3 cellular contexts compared by ENCODE assay signal in the genomic region with DNA sequence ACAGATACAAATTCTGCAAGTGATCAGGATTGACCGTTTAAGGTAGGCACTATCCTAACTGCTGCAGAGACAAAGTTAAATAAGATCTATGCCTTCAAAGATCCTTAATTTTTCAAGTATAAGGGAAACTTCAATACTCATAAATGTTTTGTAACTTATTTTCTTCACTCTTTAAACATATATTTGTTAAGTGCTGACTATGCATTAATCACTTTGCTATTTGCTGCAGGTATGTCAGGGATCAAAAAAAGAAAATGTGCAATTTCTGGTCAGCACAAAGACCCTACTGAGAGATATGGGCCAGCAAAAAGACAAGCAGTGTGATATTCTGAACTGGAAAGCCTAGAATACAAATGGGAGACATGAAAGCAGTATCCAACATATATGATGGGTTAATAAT.
TF ChIP-seq lines count a peak whose summit lies in the region.

No MANE protein-coding gene starts in this region.

TF ChIP-seq in HepG2, 621 proteins besides CTCF, POLR2A, EP300 and RAD21:
- TF ChIP-seq MAFF (IDR thresholded peaks at IDR 0.05; ENCODE audit: low read depth, low read length) (peak; percentile 94), MAFK (conservative IDR thresholded peaks at IDR 0.05 in 1 of 2, IDR thresholded peaks at IDR 0.05 in 1 of 2; ENCODE audit: low read length in 2 of 2) (peak; percentile 86 to 95), PTBP1 (IDR thresholded peaks at IDR 0.05; ENCODE audit: low read depth, low read length, poor library complexity, severe bottlenecking) (no peak)

TF ChIP-seq in IMR-90, 13 proteins besides CTCF, POLR2A, EP300 and RAD21:
- TF ChIP-seq MAFK (IDR thresholded peaks at IDR 0.05; ENCODE audit: low read depth, low read length) = peak; percentile 96
- no peak for TF ChIP-seq RCOR1 (IDR thresholded peaks at IDR 0.05; ENCODE audit: insufficient replicate concordance, low read length)

TF ChIP-seq in H1, 55 proteins besides CTCF, POLR2A, EP300 and RAD21:
- TF ChIP-seq MAFK (IDR thresholded peaks at IDR 0.05; ENCODE audit: low read depth, low read length) = peak; percentile 78
- no peak for TF ChIP-seq SRF (IDR thresholded peaks at IDR 0.05; ENCODE audit: low read depth, low read length)
